ENCODE assay signal across 14 cellular contexts in the genomic region with DNA sequence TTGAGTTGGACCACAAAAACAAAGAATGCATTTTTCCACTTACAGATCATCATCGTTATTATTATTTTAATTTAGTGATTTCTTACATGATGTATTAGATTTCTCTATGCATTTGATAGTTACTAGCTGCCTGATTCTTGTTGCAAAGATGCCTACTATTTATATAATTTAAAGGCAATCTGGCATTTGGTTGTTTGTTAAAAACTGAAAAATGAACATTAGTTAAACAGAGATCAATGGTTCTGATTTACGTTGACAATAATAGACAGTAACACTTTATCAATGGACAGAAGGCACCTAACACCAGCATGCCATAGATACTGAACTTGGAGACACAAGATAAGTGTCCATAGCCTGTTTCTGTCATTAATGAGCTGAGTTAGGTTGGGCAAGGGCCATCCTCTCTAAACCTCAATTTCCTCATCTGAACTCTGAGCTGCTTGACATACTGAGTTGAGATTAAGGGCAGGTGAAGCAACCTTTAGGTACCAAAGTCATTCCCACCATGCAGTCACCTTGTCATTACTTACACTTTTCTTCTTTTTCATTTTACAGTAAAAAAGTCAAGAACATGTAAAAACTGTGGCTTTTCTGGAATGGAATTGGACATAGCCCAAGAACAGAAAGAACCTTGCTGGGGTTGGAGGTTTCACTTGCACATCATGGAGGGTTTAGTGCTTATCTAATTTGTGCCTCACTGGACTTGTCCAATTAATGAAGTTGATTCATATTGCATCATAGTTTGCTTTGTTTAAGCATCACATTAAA. TPM values are rescaled to one million over a fixed set of nuclear protein-coding genes. Genes with fewer than 3 reads are reported as not detected.
DNase-seq lines count a peak whose midpoint lies in the region; ATAC-seq, FAIRE-seq and TF ChIP-seq lines count a peak whose summit lies in the region.
"Had no signal": no experiment of that assay in that cellular context is flagged by ENCODE, and none has a peak within 500 bp of the region (broad histone marks: within the 10 kb centered on the region; RNA-seq: fewer than 3 reads in every experiment).

No MANE protein-coding gene starts in this region.

- H3K36me3 ChIP-seq in endothelial cell of umbilical vein (ENCODE audit: control insufficient read depth in 2 of 2, extremely low read depth in 1 of 2, insufficient read depth in 2 of 2, low read length in 2 of 2) (no peaks in the 10 kb centered on the region), neural progenitor cell (no peaks in the 10 kb centered on the region)

- H3K9me3 Mint-ChIP-seq in activated CD4-positive, alpha-beta T cell treated with anti-CD3 and anti-CD28 coated beads for 36 hours (ENCODE audit: low read depth) = peaks cover 5% of the 10 kb centered on the region
- H3K9me3 Mint-ChIP-seq in neural progenitor cell = no peaks in the 10 kb centered on the region
- H3K9me3 Mint-ChIP-seq: H9 had no signal

- no peak for ATAC-seq in activated CD4-positive, alpha-beta T cell treated with anti-CD3 and anti-CD28 coated beads for 36 hours

- DNase-seq in activated CD4-positive, alpha-beta T cell treated with anti-CD3 and anti-CD28 coated beads for 36 hours = no peak
- no peak for DNase-seq in activated CD4-positive, alpha-beta T cell treated with anti-CD3 and anti-CD28 coated beads, Interleukin-2, amount 50 U/mL, for 1 hour
- DNase-seq in RKO (ENCODE audit: low spot score) (peak; percentile 30), endothelial cell of umbilical vein (ENCODE audit: low read depth, low spot score) (no peak), skeletal muscle cell (ENCODE audit: low read depth) (no peak), NCI-H1417 (lab: John Stamatoyannopoulos, UW) (no peak), neural progenitor cell (ENCODE audit: low spot score) (no peak), iPS-NIHi11 (ENCODE audit: low spot score) (no peak)
- DNase-seq: activated naive CD4-positive, alpha-beta T cell treated with Interleukin-2 at 50 U/mL for 16 hours; Caco-2; H9; NCI-H1092 treated with DMSO at 0.1 percent for 48 hours had no signal

- no peaks in the 10 kb centered on the region for H3K27me3 ChIP-seq in endothelial cell of umbilical vein (ENCODE audit: control insufficient read depth in 2 of 2, insufficient read depth in 2 of 2, low read length in 2 of 2)
- no peaks in the 10 kb centered on the region for H3K27me3 ChIP-seq in neural progenitor cell

- H3K4me3 ChIP-seq in endothelial cell of umbilical vein (replicated peaks in 1 of 3; ENCODE audit: insufficient read depth in 1 of 3, low read depth in 1 of 3, low read length in 3 of 3) (peak overlapping the region in 1 of 3 experiments; percentile 68), skeletal muscle cell (ENCODE audit: low read depth, low read length) (peak overlapping the region; percentile 53), neural progenitor cell (no peak overlapping the region)
- H3K4me3 ChIP-seq: lung had no signal

- CTCF ChIA-PET in activated CD4-positive, alpha-beta T cell treated with anti-CD3 and anti-CD28 coated beads for 36 hours (lab: Charles Lee) = interaction anchor here (0.8 to 1.4 kb wide), 4 partner anchors 9 to 45 kb away, joined by 3 to 6 read pairs (median 4); no protein-coding TSS in a partner anchor
- CTCF ChIA-PET in endothelial cell of umbilical vein (lab: Charles Lee) = interaction anchor here (1.1 to 3.1 kb wide), 4 partner anchors 12 to 51 kb away, joined by 4 to 24 read pairs (median 4); no protein-coding TSS in a partner anchor

- no peaks in the 10 kb centered on the region for H3K36me3 Mint-ChIP-seq in activated CD4-positive, alpha-beta T cell treated with anti-CD3 and anti-CD28 coated beads for 36 hours (ENCODE audit: low read depth)
- H3K36me3 Mint-ChIP-seq in neural progenitor cell = no peaks in the 10 kb centered on the region

- H4K20me1 ChIP-seq in endothelial cell of umbilical vein (replicated peaks; ENCODE audit: control insufficient read depth, extremely low read depth, insufficient read depth, low read length) = no peaks in the 10 kb centered on the region
- H4K20me1 ChIP-seq in neural progenitor cell (ENCODE audit: low read depth) = no peaks in the 10 kb centered on the region

- peak overlapping the region; percentile 98 for H3K27ac ChIP-seq in endothelial cell of umbilical vein (ENCODE audit: insufficient read depth, low read depth, low read length)
- H3K27ac ChIP-seq in neural progenitor cell = no peak overlapping the region

- dilution Hi-C loops in endothelial cell of umbilical vein (cut with MboI; ENCODE audit: extremely low pct_ligation_motif_present, low sequenced_read_pairs) = no loop called here

- H3K9me3 ChIP-seq in endothelial cell of umbilical vein (replicated peaks; ENCODE audit: control insufficient read depth, insufficient read depth, low read length) (no peaks in the 10 kb centered on the region), neural progenitor cell (ENCODE audit: low read depth) (no peaks in the 10 kb centered on the region)
- H3K9me3 ChIP-seq: Caco-2 had no signal

- intact Hi-C loops in activated CD4-positive, alpha-beta T cell treated with anti-CD3 and anti-CD28 coated beads for 36 hours (cut with DNase I, micrococcal nuclease) = loop anchor here (5.0 kb wide), 2 partner anchors 46 to 354 kb away; no protein-coding TSS in a partner anchor
- intact Hi-C loops in endothelial cell of umbilical vein (cut with micrococcal nuclease) = loop anchor here (5.0 to 10.0 kb wide), 2 partner anchors 979 to 1628 kb away; a partner anchor contains a TSS

- no peaks in the 10 kb centered on the region for H3F3A ChIP-seq in neural progenitor cell (ENCODE audit: low read depth)

- no TSS peak for BruUV-seq in endothelial cell of umbilical vein (replicated peaks; lab: Mats Ljungman, UMichigan)

- H3K9ac ChIP-seq in endothelial cell of umbilical vein (replicated peaks; ENCODE audit: extremely low read depth, insufficient read depth, low read length) (peak overlapping the region; percentile 75), neural progenitor cell (no peak overlapping the region)

- no peaks in the 10 kb centered on the region for H3K9me1 ChIP-seq in endothelial cell of umbilical vein (replicated peaks; ENCODE audit: control insufficient read depth, extremely low read depth, insufficient read depth, low read length)

- POLR2A ChIA-PET in activated CD4-positive, alpha-beta T cell treated with anti-CD3 and anti-CD28 coated beads for 36 hours (lab: Charles Lee) = no interaction called here
- POLR2A ChIA-PET in endothelial cell of umbilical vein (lab: Charles Lee) = no interaction called here

- H3K4me3 Mint-ChIP-seq in activated CD4-positive, alpha-beta T cell treated with anti-CD3 and anti-CD28 coated beads for 36 hours = peak overlapping the region; percentile 24
- no peak overlapping the region for H3K4me3 Mint-ChIP-seq in neural progenitor cell
- H3K4me3 Mint-ChIP-seq: H9 had no signal

- peak; percentile 54 for FAIRE-seq in endothelial cell of umbilical vein (lab: Jason Lieb, UNC)
- FAIRE-seq: colon had no signal

- H3K79me2 ChIP-seq in endothelial cell of umbilical vein (ENCODE audit: control insufficient read depth, insufficient read depth, low read length) (peaks cover 2% of the 10 kb centered on the region), neural progenitor cell (ENCODE audit: low read depth) (no peaks in the 10 kb centered on the region)

- peaks cover 36% of the 10 kb centered on the region for H3K4me1 ChIP-seq in endothelial cell of umbilical vein (ENCODE audit: control insufficient read depth, extremely low read depth, insufficient read depth, low read length)
- H3K4me1 ChIP-seq in neural progenitor cell = peaks cover 9% of the 10 kb centered on the region

- peak overlapping the region; percentile 48 for H3K27ac Mint-ChIP-seq in activated CD4-positive, alpha-beta T cell treated with anti-CD3 and anti-CD28 coated beads for 36 hours
- no peak overlapping the region for H3K27ac Mint-ChIP-seq in neural progenitor cell
- H3K27ac Mint-ChIP-seq: H9 had no signal

- peaks cover 32% of the 10 kb centered on the region for H3K4me1 Mint-ChIP-seq in activated CD4-positive, alpha-beta T cell treated with anti-CD3 and anti-CD28 coated beads for 36 hours
- H3K4me1 Mint-ChIP-seq in neural progenitor cell = peaks cover 9% of the 10 kb centered on the region

- H2AFZ ChIP-seq in endothelial cell of umbilical vein (ENCODE audit: low read depth, low read length) (no peak overlapping the region), neural progenitor cell (replicated peaks) (no peak overlapping the region)

- no peak for TF ChIP-seq CTCF in endothelial cell of umbilical vein (IDR thresholded peaks at IDR 0.05; ENCODE audit: extremely low read depth in 1 of 2, insufficient read depth in 1 of 2, low read depth in 1 of 2, low read length in 2 of 2)
- TF ChIP-seq CTCF in neural progenitor cell (IDR thresholded peaks at IDR 0.05) = no peak

- no peak for TF ChIP-seq POLR2A in endothelial cell of umbilical vein (IDR thresholded peaks at IDR 0.05; ENCODE audit: low read depth, low read length)

- H3K4me2 ChIP-seq in endothelial cell of umbilical vein (ENCODE audit: insufficient read depth, low read length) = peak overlapping the region; percentile 79
- no peak overlapping the region for H3K4me2 ChIP-seq in neural progenitor cell

- H3K27me3 Mint-ChIP-seq in activated CD4-positive, alpha-beta T cell treated with anti-CD3 and anti-CD28 coated beads for 36 hours = peaks cover 23% of the 10 kb centered on the region
- no peaks in the 10 kb centered on the region for H3K27me3 Mint-ChIP-seq in neural progenitor cell (ENCODE audit: insufficient read depth, low read depth)

RNA-seq across cellular contexts. Expression of a gene that starts 3.0 kb away (rescaled TPM):
- 10 to 100 TPM in 1 of 2 experiments, 1 to 10 TPM in 1; 7.9 to 16.2 TPM for total RNA-seq in activated CD4-positive, alpha-beta T cell treated with anti-CD3 and anti-CD28 coated beads for 36 hours
- 0.53 TPM in 1 of 2 replicates, not detected in the other for total RNA-seq in endothelial cell of umbilical vein
- 0.16 and 0.32 TPM in 2 replicates for polyA plus RNA-seq in endothelial cell of umbilical vein
- 0.15 and 0.35 TPM in 2 replicates for polyA plus RNA-seq in endothelial cell of umbilical vein (2011; cell fraction: cytosol; rRNA removed)
- 0.40 TPM in 1 of 2 replicates, not detected in the other for polyA plus RNA-seq in endothelial cell of umbilical vein (2011; cell fraction: nucleus; rRNA removed)
- polyA plus RNA-seq in endothelial cell of umbilical vein (2012) = 0.51 and 0.55 TPM in 2 replicates
- not detected in 2 replicates for polyA minus RNA-seq in endothelial cell of umbilical vein
- 3.9 TPM for polyA minus RNA-seq in endothelial cell of umbilical vein (2011; cell fraction: cytosol; rRNA and poly(A)+ RNA removed)
- not detected in 2 replicates for polyA minus RNA-seq in endothelial cell of umbilical vein (2011; cell fraction: nucleus; rRNA and poly(A)+ RNA removed)
- not detected in 2 replicates for total RNA-seq in neural progenitor cell (ENCODE audit: low replicate concordance)
- total RNA-seq: H9 had no signal

RNA-seq across cellular contexts. Expression of a gene that starts 54.7 kb away (rescaled TPM):
- not detected for total RNA-seq in activated CD4-positive, alpha-beta T cell treated with anti-CD3 and anti-CD28 coated beads for 36 hours
- total RNA-seq in endothelial cell of umbilical vein (2.0 and 3.2 TPM in 2 replicates), neural progenitor cell (ENCODE audit: low replicate concordance) (not detected in 2 replicates)
- polyA plus RNA-seq in endothelial cell of umbilical vein = 0.75 and 1.2 TPM in 2 replicates
- polyA plus RNA-seq in endothelial cell of umbilical vein (2011; cell fraction: cytosol; rRNA removed) = 2.2 and 3.3 TPM in 2 replicates
- 1.4 and 2.1 TPM in 2 replicates for polyA plus RNA-seq in endothelial cell of umbilical vein (2011; cell fraction: nucleus; rRNA removed)
- 6.8 and 12.0 TPM in 2 replicates for polyA plus RNA-seq in endothelial cell of umbilical vein (2012)
- polyA minus RNA-seq in endothelial cell of umbilical vein = 1.4 and 3.6 TPM in 2 replicates
- polyA minus RNA-seq in endothelial cell of umbilical vein (2011; cell fraction: cytosol; rRNA and poly(A)+ RNA removed) = not detected
- polyA minus RNA-seq in endothelial cell of umbilical vein (2011; cell fraction: nucleus; rRNA and poly(A)+ RNA removed) = 1.1 and 1.4 TPM in 2 replicates
